8 cellular contexts compared by ENCODE assay signal in the genomic region with DNA sequence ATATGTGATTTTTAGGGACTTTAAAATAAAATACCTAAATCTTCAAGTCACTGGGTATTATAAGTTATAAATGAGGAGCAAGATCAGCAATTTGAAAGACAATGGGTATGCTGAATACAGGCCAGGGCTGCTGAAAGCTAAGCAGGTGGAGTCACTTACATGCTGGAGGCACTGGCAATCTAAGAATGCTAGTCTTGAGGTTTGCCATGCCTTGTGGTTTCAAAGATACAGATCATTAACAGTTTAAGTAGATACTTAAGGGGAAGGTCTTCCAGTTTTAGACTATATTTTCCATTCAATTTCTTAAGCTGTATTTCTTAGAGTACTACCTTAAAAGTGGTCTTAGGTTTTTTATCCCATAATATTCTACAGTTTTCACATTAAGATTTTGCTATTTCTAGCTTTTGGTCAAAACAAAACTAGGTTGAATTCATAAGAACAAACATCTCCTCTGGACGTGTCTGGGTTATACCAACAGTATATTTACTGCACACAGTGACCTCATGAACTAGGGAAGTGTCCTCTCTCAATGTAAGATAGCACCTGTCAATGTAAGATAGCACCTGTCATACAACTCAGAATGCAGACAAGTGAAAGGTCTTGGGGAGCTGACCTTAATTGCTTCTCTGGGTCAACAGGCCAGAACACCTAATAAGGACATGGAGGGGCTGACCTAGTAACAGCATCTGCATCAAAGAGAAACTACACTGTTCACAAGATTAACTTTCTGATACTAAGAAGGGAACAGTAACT. TPM values are rescaled to one million over a fixed set of nuclear protein-coding genes. Genes with fewer than 3 reads are reported as not detected.
DNase-seq lines count a peak whose midpoint lies in the region; ATAC-seq, FAIRE-seq and TF ChIP-seq lines count a peak whose summit lies in the region.

No MANE protein-coding gene starts in this region.

- peaks cover 32% of the 10 kb centered on the region for H3K36me3 Mint-ChIP-seq in natural killer cell treated with Interleukin-12 subunit alpha and Interleukin-12 subunit beta and Interleukin-15 and Interleukin-18, amount 100 ng/mL, for 72 hours

- H3K4me3 Mint-ChIP-seq in natural killer cell treated with Interleukin-12 subunit alpha and Interleukin-12 subunit beta and Interleukin-15 and Interleukin-18, amount 100 ng/mL, for 72 hours: peak overlapping the region; percentile 99

- H3K27ac Mint-ChIP-seq in natural killer cell treated with Interleukin-12 subunit alpha and Interleukin-12 subunit beta and Interleukin-15 and Interleukin-18, amount 100 ng/mL, for 72 hours: peak overlapping the region; percentile 95 to 99

- H3K4me3 ChIP-seq in Jurkat, Clone E6-1 (ENCODE audit: low read length): no peak overlapping the region; the same call in 1 of the 2 replicates
- peak overlapping the region; percentile 87 for H3K4me3 ChIP-seq in astrocyte of the cerebellum (ENCODE audit: low read depth, low read length)

- peak; percentile 71 for DNase-seq in Jurkat, Clone E6-1 (ENCODE audit: low read depth, low spot score)
- DNase-seq in astrocyte of the cerebellum (ENCODE audit: low read depth) (no peak), HTR-8/SVneo (ENCODE audit: insufficient read length, low spot score) (no peak), globus pallidus (ENCODE audit: low spot score) (no peak), dedifferentiated amniotic fluid mesenchymal stem cell (ENCODE audit: extremely low spot score) (no peak)
- DNase-seq in natural killer cell treated with Interleukin-12 subunit alpha and Interleukin-12 subunit beta and Interleukin-15 and Interleukin-18, amount 100 ng/mL, for 72 hours (ENCODE audit: low spot score): no peak

- TF ChIP-seq CTCF in astrocyte of the cerebellum (IDR thresholded peaks at IDR 0.05; ENCODE audit: low read depth, low read length, missing control alignments): no peak

- H3K27me3 Mint-ChIP-seq in natural killer cell treated with Interleukin-12 subunit alpha and Interleukin-12 subunit beta and Interleukin-15 and Interleukin-18, amount 100 ng/mL, for 72 hours: no peaks in the 10 kb centered on the region

- no peak for FAIRE-seq in HTR-8/SVneo (lab: Jason Lieb, UNC)

- ATAC-seq in GM18502 (IDR thresholded peaks at IDR 0.05; ENCODE audit: poor library complexity, unreplicated experiment) (peak; percentile 74), GM21723 (IDR thresholded peaks at IDR 0.05; ENCODE audit: unreplicated experiment) (peak; percentile 78)
- ATAC-seq in natural killer cell treated with Interleukin-12 subunit alpha and Interleukin-12 subunit beta and Interleukin-15 and Interleukin-18, amount 100 ng/mL, for 72 hours: peak; percentile 40 to 43

- in situ Hi-C loops in astrocyte of the cerebellum (cut with HindIII; ENCODE audit: low sequenced_read_pairs): no loop called here

- no peaks in the 10 kb centered on the region for H3K9me3 Mint-ChIP-seq in natural killer cell treated with Interleukin-12 subunit alpha and Interleukin-12 subunit beta and Interleukin-15 and Interleukin-18, amount 100 ng/mL, for 72 hours

- peaks cover 37 to 47% of the 10 kb centered on the region in 2 donors for H3K4me1 Mint-ChIP-seq in natural killer cell treated with Interleukin-12 subunit alpha and Interleukin-12 subunit beta and Interleukin-15 and Interleukin-18, amount 100 ng/mL, for 72 hours (ENCODE audit: low read depth in 2 of 2)

RNA-seq across cellular contexts. Expression of gene SRI, which starts 2.0 kb away (rescaled TPM):
- 198 TPM for polyA plus RNA-seq in Jurkat, Clone E6-1 (2012; ENCODE audit: insufficient read depth, insufficient read length)
- 100 to 1,000 TPM; 140 to 152 TPM for total RNA-seq in natural killer cell treated with Interleukin-12 subunit alpha and Interleukin-12 subunit beta and Interleukin-15 and Interleukin-18, amount 100 ng/mL, for 72 hours
